11 cellular contexts compared by ENCODE assay signal in the genomic region with DNA sequence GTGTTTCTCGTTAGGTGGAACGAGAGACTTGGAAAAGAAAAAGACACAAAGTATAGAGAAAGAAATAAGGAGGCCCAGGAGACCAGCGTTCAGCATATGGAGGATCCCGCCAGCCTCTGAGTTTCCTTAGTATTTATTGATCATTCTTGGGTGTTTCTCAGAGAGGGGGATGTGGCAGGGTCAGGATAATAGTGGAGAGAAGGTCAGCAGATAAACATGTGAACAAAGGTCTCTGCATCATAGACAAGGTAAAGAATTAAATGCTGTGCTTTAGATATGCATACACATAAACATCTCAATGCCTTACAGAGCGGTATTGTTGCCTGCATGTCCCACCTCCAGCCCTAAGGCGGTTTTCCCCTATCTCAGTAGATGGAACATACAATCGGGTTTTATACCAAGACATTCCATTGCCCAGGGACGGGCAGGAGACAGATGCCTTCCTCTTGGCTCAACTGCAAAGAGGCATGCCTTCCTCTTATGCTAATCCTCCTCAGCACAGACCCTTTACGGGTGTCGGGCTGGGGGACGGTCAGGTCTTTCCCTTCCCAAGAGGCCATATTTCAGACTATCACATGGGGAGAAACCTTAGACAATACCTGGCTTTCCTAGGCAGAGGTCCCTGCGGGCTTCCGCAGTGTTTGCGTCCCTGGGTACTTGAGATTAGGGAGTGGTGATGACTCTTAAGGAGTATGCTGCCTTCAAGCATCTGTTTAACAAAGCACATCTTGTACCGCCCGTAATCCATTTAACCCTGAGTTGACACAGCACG. TPM values are rescaled to one million over a fixed set of nuclear protein-coding genes. Genes with fewer than 3 reads are reported as not detected.
A peak's percentile ranks its signal among the peaks of the same experiment; 100 is the strongest.
DNase-seq lines count a peak whose midpoint lies in the region; ATAC-seq, FAIRE-seq and TF ChIP-seq lines count a peak whose summit lies in the region.
"Not testable (repeated sequence)": the region's sequence is repeated elsewhere in the genome, so short reads cannot be mapped to it uniquely, and the experiment has no call there.
"Had no signal": no experiment of that assay in that cellular context is flagged by ENCODE, and none has a peak within 500 bp of the region (broad histone marks: within the 10 kb centered on the region; RNA-seq: fewer than 3 reads in every experiment).

No MANE protein-coding gene starts in this region.

- peaks cover 30% of the 10 kb centered on the region for H4K20me1 ChIP-seq in HepG2 (ENCODE audit: insufficient read depth, low read length)

- DNase-seq in ACHN = peak; percentile 34
- DNase-seq in HFFc6; T-helper 17 cell; activated naive CD8-positive, alpha-beta T cell treated with anti-CD3 and anti-CD28 coated beads for 36 hours; esophagus squamous epithelium (lab: John Stamatoyannopoulos, UW); HepG2 (ENCODE audit: low spot score); natural killer cell treated with Interleukin-12 subunit alpha and Interleukin-12 subunit beta and Interleukin-15 and Interleukin-18, amount 100 ng/mL, for 72 hours (ENCODE audit: low spot score); stomach: not testable (repeated sequence)

- POLR2A ChIA-PET in HepG2 (lab: Yijun Ruan, JAX) = not testable (repeated sequence)

- CTCF ChIA-PET in HepG2 (lab: Yijun Ruan, JAX; ENCODE audit: low intra/inter-chr PET ratio, low total read pairs) = not testable (repeated sequence)

- not testable (repeated sequence) for TF ChIP-seq RAD21 in HepG2 (CRISPR knock-in tag; IDR thresholded peaks at IDR 0.05)

- H3K79me2 ChIP-seq in HepG2 (ENCODE audit: insufficient read depth, low read length) = peaks cover 80% of the 10 kb centered on the region

- not testable (repeated sequence) for H3K27ac Mint-ChIP-seq in HFFc6
- H3K27ac Mint-ChIP-seq in T-helper 17 cell = peak overlapping the region; percentile 56
- H3K27ac Mint-ChIP-seq in activated naive CD8-positive, alpha-beta T cell treated with anti-CD3 and anti-CD28 coated beads for 36 hours = peak overlapping the region; percentile 52
- H3K27ac Mint-ChIP-seq in natural killer cell treated with Interleukin-12 subunit alpha and Interleukin-12 subunit beta and Interleukin-15 and Interleukin-18, amount 100 ng/mL, for 72 hours = peak overlapping the region in 1 of 2 donors; percentile 5

- peaks cover 0 to 30% (median 0%) of the 10 kb centered on the region in 3 donors for H3K36me3 ChIP-seq in esophagus squamous epithelium
- H3K36me3 ChIP-seq in HepG2 (replicated peaks in 1 of 2; ENCODE audit: control insufficient read depth in 1 of 2, insufficient read depth in 2 of 2, low read length in 2 of 2) = peaks cover 6 to 41% of the 10 kb centered on the region in 2 experiments
- H3K36me3 ChIP-seq in stomach = peaks cover 0 to 36% (median 28%) of the 10 kb centered on the region in 4 donors

- H3K9ac ChIP-seq in HepG2 (ENCODE audit: insufficient read depth, low read depth, low read length) = not testable (repeated sequence)

- not testable (repeated sequence) for TF ChIP-seq POLR2A in esophagus squamous epithelium (IDR thresholded peaks at IDR 0.05); HepG2 (IDR thresholded peaks at IDR 0.05; ENCODE audit: insufficient read depth in 1 of 2, low read depth in 2 of 2, low read length in 2 of 2); stomach (IDR thresholded peaks at IDR 0.05)

- H3K27me3 Mint-ChIP-seq in HFFc6 (ENCODE audit: insufficient read depth); T-helper 17 cell; activated naive CD8-positive, alpha-beta T cell treated with anti-CD3 and anti-CD28 coated beads for 36 hours; natural killer cell treated with Interleukin-12 subunit alpha and Interleukin-12 subunit beta and Interleukin-15 and Interleukin-18, amount 100 ng/mL, for 72 hours: not testable (repeated sequence)

- not testable (repeated sequence) for H3K9me3 Mint-ChIP-seq in HFFc6; activated naive CD8-positive, alpha-beta T cell treated with anti-CD3 and anti-CD28 coated beads for 36 hours; natural killer cell treated with Interleukin-12 subunit alpha and Interleukin-12 subunit beta and Interleukin-15 and Interleukin-18, amount 100 ng/mL, for 72 hours

- not testable (repeated sequence) for H3K9me3 ChIP-seq in T-helper 17 cell (ENCODE audit: control insufficient read depth, low read length, poor library complexity, severe bottlenecking); esophagus squamous epithelium; HepG2 (ENCODE audit: low read length); stomach

- H3K4me3 ChIP-seq in esophagus squamous epithelium; HepG2 (replicated peaks in 1 of 3; ENCODE audit: insufficient read depth in 1 of 3, low read depth in 2 of 3, low read length in 3 of 3): not testable (repeated sequence)
- H3K4me3 ChIP-seq in stomach = peak overlapping the region in 1 of 4 donors; percentile 11

- H3K4me1 Mint-ChIP-seq in HFFc6 (ENCODE audit: low read depth) (peaks cover 30% of the 10 kb centered on the region), T-helper 17 cell (peaks cover 42% of the 10 kb centered on the region)
- peaks cover 54% of the 10 kb centered on the region for H3K4me1 Mint-ChIP-seq in activated naive CD8-positive, alpha-beta T cell treated with anti-CD3 and anti-CD28 coated beads for 36 hours
- H3K4me1 Mint-ChIP-seq in natural killer cell treated with Interleukin-12 subunit alpha and Interleukin-12 subunit beta and Interleukin-15 and Interleukin-18, amount 100 ng/mL, for 72 hours (ENCODE audit: low read depth in 2 of 2) = peaks cover 32 to 37% of the 10 kb centered on the region in 2 donors

- H3K4me3 Mint-ChIP-seq in HFFc6 = peak overlapping the region; percentile 17; the same call in 1 of the 2 replicates
- not testable (repeated sequence) for H3K4me3 Mint-ChIP-seq in T-helper 17 cell; activated naive CD8-positive, alpha-beta T cell treated with anti-CD3 and anti-CD28 coated beads for 36 hours
- H3K4me3 Mint-ChIP-seq in natural killer cell treated with Interleukin-12 subunit alpha and Interleukin-12 subunit beta and Interleukin-15 and Interleukin-18, amount 100 ng/mL, for 72 hours = peak overlapping the region; percentile 22

- FAIRE-seq in HepG2 (lab: Jason Lieb, UNC) = not testable (repeated sequence)

- H3K4me1 ChIP-seq in esophagus squamous epithelium (peaks cover 4 to 72% (median 30%) of the 10 kb centered on the region in 3 donors), HepG2 (ENCODE audit: insufficient read depth, low read length) (peaks cover 50% of the 10 kb centered on the region), stomach (peaks cover 31 to 82% (median 58%) of the 10 kb centered on the region in 4 donors)

- TF ChIP-seq CTCF in HFFc6 (IDR thresholded peaks at IDR 0.05); esophagus squamous epithelium (IDR thresholded peaks at IDR 0.05); HepG2 (CRISPR knock-in tag; IDR thresholded peaks at IDR 0.05); stomach (IDR thresholded peaks at IDR 0.05): not testable (repeated sequence)

- TF ChIP-seq EP300 in HepG2 (IDR thresholded peaks at IDR 0.05; ENCODE audit: low read depth in 2 of 2, low read length in 2 of 2); HepG2 (CRISPR knock-in tag; IDR thresholded peaks at IDR 0.05; ENCODE audit: borderline replicate concordance); stomach (IDR thresholded peaks at IDR 0.05): not testable (repeated sequence)

- not testable (repeated sequence) for ATAC-seq in T-helper 17 cell; HepG2; natural killer cell treated with Interleukin-12 subunit alpha and Interleukin-12 subunit beta and Interleukin-15 and Interleukin-18, amount 100 ng/mL, for 72 hours

- H3K27me3 ChIP-seq in esophagus squamous epithelium; HepG2 (ENCODE audit: control insufficient read depth in 1 of 2, insufficient read depth in 2 of 2, low read length in 2 of 2); stomach: not testable (repeated sequence)

- not testable (repeated sequence) for H2AFZ ChIP-seq in HepG2 (ENCODE audit: low read length)

- 51 to 67% methylated on average over 11 to 13 of the region's 17 CpGs for WGBS in esophagus squamous epithelium, 2 donors
- 64% methylated on average over 17 of the region's 17 CpGs for WGBS in HepG2 (ENCODE audit: low lambda C conversion rate)
- WGBS in stomach, 5 donors = 33 to 46% (median 35%) methylated on average over 17 of the region's 17 CpGs

- not testable (repeated sequence) for BruUV-seq in HepG2 (replicated peaks; lab: Mats Ljungman, UMichigan)

- in situ Hi-C loops in ACHN (cut with HindIII; ENCODE audit: low pct_ligation_motif_present, low pct_unique_long_range_greater_than_20kb, low sequenced_read_pairs); HepG2 (cut with HindIII; ENCODE audit: extremely low pct_ligation_motif_present, low pct_unique_long_range_greater_than_20kb): not testable (repeated sequence)

- peaks cover 35% of the 10 kb centered on the region for H3K36me3 Mint-ChIP-seq in HFFc6 (ENCODE audit: low read depth)
- not testable (repeated sequence) for H3K36me3 Mint-ChIP-seq in T-helper 17 cell (ENCODE audit: low read depth); natural killer cell treated with Interleukin-12 subunit alpha and Interleukin-12 subunit beta and Interleukin-15 and Interleukin-18, amount 100 ng/mL, for 72 hours
- peaks cover 19% of the 10 kb centered on the region for H3K36me3 Mint-ChIP-seq in activated naive CD8-positive, alpha-beta T cell treated with anti-CD3 and anti-CD28 coated beads for 36 hours

- H3K27ac ChIP-seq in esophagus squamous epithelium (peak overlapping the region; percentile 1 to 60 (median 34)), stomach (peak overlapping the region in 4 of 5 donors; percentile 42 to 97 (median 50))
- H3K27ac ChIP-seq in HepG2 (ENCODE audit: extremely low read length, insufficient read depth, low read length) = not testable (repeated sequence)

- 0 out of 2 replicates have a peak overlapping the region, but pooled peaks have one; percentile 9 for H3K4me2 ChIP-seq in HepG2 (ENCODE audit: low read depth, low read length)

- intact Hi-C loops in esophagus squamous epithelium (cut with DNase I); HepG2 (cut with micrococcal nuclease; ENCODE audit: unreplicated experiment); stomach (cut with DNase I; ENCODE audit: low total_unique reads): not testable (repeated sequence)

RNA-seq across cellular contexts. Expression of gene BFAR, which starts 3.6 kb away (rescaled TPM):
- total RNA-seq in HFFc6 (2021; fragmentation: NEBNext Ultra II Directional; extraction: Animal tissue kit (Norgen Biotek cat#: 25700)) = 10 to 100 TPM; 60.8 to 70.2 (median 68.2) TPM
- total RNA-seq in T-helper 17 cell (10 to 100 TPM; 41.6 to 42.5 TPM), esophagus squamous epithelium (10 to 100 TPM; 15.1 to 40.4 (median 22.9) TPM), HepG2 (2016; rRNA removed; fragmentation: Illumina TruSeq; extraction: Trizol) (96.9 and 98.2 TPM in 2 replicates), stomach (100 to 1,000 TPM in 1 of 5 donors, 10 to 100 TPM in 4; 18.2 to 113 (median 93.8) TPM)
- total RNA-seq in activated naive CD8-positive, alpha-beta T cell treated with anti-CD3 and anti-CD28 coated beads for 36 hours = 10 to 100 TPM; 72.1 to 75.7 TPM
- 35.9 and 40.9 TPM in 2 replicates for total RNA-seq in HepG2 (2016; cell fraction: cytosol; rRNA removed; fragmentation: Illumina TruSeq; extraction: Trizol; ENCODE audit: low read depth)
- total RNA-seq in HepG2 (2016; cell fraction: insoluble cytoplasmic fraction; rRNA removed; fragmentation: Illumina TruSeq; extraction: Trizol) = 88.6 and 96.1 TPM in 2 replicates
- 89.4 and 93.4 TPM in 2 replicates for total RNA-seq in HepG2 (2016; cell fraction: membrane; rRNA removed; fragmentation: Illumina TruSeq; extraction: Trizol)
- 68.6 and 78.4 TPM in 2 replicates for total RNA-seq in HepG2 (2016; cell fraction: nucleus; rRNA removed; fragmentation: Illumina TruSeq; extraction: Trizol)
- polyA plus RNA-seq in HepG2 (2011; rRNA removed) (91.6 and 120 TPM in 2 replicates), stomach (10 to 100 TPM; 27.8 to 46.6 (median 31.5) TPM)
- 104 and 117 TPM in 2 replicates for polyA plus RNA-seq in HepG2 (2011; cell fraction: cytosol; rRNA removed)
- 33.4 and 38.4 TPM in 2 replicates for polyA plus RNA-seq in HepG2 (2011; cell fraction: nucleus; rRNA removed)
- 101 and 126 TPM in 2 replicates for polyA plus RNA-seq in HepG2 (2012)
- polyA plus RNA-seq in HepG2 (2016; cell fraction: cytosol; fragmentation: Illumina TruSeq; extraction: Trizol; ENCODE audit: low read depth) = 37.6 and 38.7 TPM in 2 replicates
- 100 and 109 TPM in 2 replicates for polyA plus RNA-seq in HepG2 (2016; cell fraction: insoluble cytoplasmic fraction; fragmentation: Illumina TruSeq; extraction: Trizol; ENCODE audit: low read depth)
- 80.8 and 84.4 TPM in 2 replicates for polyA plus RNA-seq in HepG2 (2016; cell fraction: membrane; fragmentation: Illumina TruSeq; extraction: Trizol; ENCODE audit: low read depth)
- 99.3 and 101 TPM in 2 replicates for polyA plus RNA-seq in HepG2 (2016; cell fraction: nucleus; fragmentation: Illumina TruSeq; extraction: Trizol; ENCODE audit: insufficient read depth, low read depth)
- 84.9 and 154 TPM in 2 replicates for polyA minus RNA-seq in HepG2 (2011; rRNA and poly(A)+ RNA removed; ENCODE audit: low replicate concordance)
- polyA minus RNA-seq in HepG2 (2011; cell fraction: cytosol; rRNA and poly(A)+ RNA removed) = 73.7 and 80.7 TPM in 2 replicates
- 75.8 and 77.7 TPM in 2 replicates for polyA minus RNA-seq in HepG2 (2011; cell fraction: nucleus; rRNA and poly(A)+ RNA removed)
- total RNA-seq in natural killer cell treated with Interleukin-12 subunit alpha and Interleukin-12 subunit beta and Interleukin-15 and Interleukin-18, amount 100 ng/mL, for 72 hours = 10 to 100 TPM; 67.0 to 94.4 TPM

RNA-seq across cellular contexts. Expression of gene PARN, which starts 6.3 kb away (rescaled TPM):
- 10 to 100 TPM; 25.5 to 36.1 (median 30.4) TPM for total RNA-seq in HFFc6 (2021; fragmentation: NEBNext Ultra II Directional; extraction: Animal tissue kit (Norgen Biotek cat#: 25700))
- total RNA-seq in T-helper 17 cell = 10 to 100 TPM; 29.0 to 31.6 TPM
- total RNA-seq in activated naive CD8-positive, alpha-beta T cell treated with anti-CD3 and anti-CD28 coated beads for 36 hours = 10 to 100 TPM; 50.8 to 50.9 TPM
- total RNA-seq in esophagus squamous epithelium = 10 to 100 TPM; 11.4 to 26.9 (median 20.7) TPM
- 47.6 and 54.8 TPM in 2 replicates for total RNA-seq in HepG2 (2016; rRNA removed; fragmentation: Illumina TruSeq; extraction: Trizol)
- 25.3 and 26.1 TPM in 2 replicates for total RNA-seq in HepG2 (2016; cell fraction: cytosol; rRNA removed; fragmentation: Illumina TruSeq; extraction: Trizol; ENCODE audit: low read depth)
- 46.1 and 54.7 TPM in 2 replicates for total RNA-seq in HepG2 (2016; cell fraction: insoluble cytoplasmic fraction; rRNA removed; fragmentation: Illumina TruSeq; extraction: Trizol)
- total RNA-seq in HepG2 (2016; cell fraction: membrane; rRNA removed; fragmentation: Illumina TruSeq; extraction: Trizol) = 22.1 and 23.9 TPM in 2 replicates
- total RNA-seq in HepG2 (2016; cell fraction: nucleus; rRNA removed; fragmentation: Illumina TruSeq; extraction: Trizol) = 57.0 and 57.3 TPM in 2 replicates
- 11.7 and 13.3 TPM in 2 replicates for polyA plus RNA-seq in HepG2 (2011; rRNA removed)
- polyA plus RNA-seq in HepG2 (2011; cell fraction: cytosol; rRNA removed) = 7.3 and 10.1 TPM in 2 replicates
- 21.8 and 27.8 TPM in 2 replicates for polyA plus RNA-seq in HepG2 (2011; cell fraction: nucleus; rRNA removed)
- polyA plus RNA-seq in HepG2 (2012) = 25.7 and 33.7 TPM in 2 replicates
- polyA plus RNA-seq in HepG2 (2016; cell fraction: cytosol; fragmentation: Illumina TruSeq; extraction: Trizol; ENCODE audit: low read depth) = 4.9 and 5.1 TPM in 2 replicates
- polyA plus RNA-seq in HepG2 (2016; cell fraction: insoluble cytoplasmic fraction; fragmentation: Illumina TruSeq; extraction: Trizol; ENCODE audit: low read depth) = 52.1 and 52.5 TPM in 2 replicates
- polyA plus RNA-seq in HepG2 (2016; cell fraction: membrane; fragmentation: Illumina TruSeq; extraction: Trizol; ENCODE audit: low read depth) = 10.4 and 12.2 TPM in 2 replicates
- 43.6 and 48.8 TPM in 2 replicates for polyA plus RNA-seq in HepG2 (2016; cell fraction: nucleus; fragmentation: Illumina TruSeq; extraction: Trizol; ENCODE audit: insufficient read depth, low read depth)
- polyA minus RNA-seq in HepG2 (2011; rRNA and poly(A)+ RNA removed; ENCODE audit: low replicate concordance) = 17.2 and 35.9 TPM in 2 replicates
- 18.8 and 27.2 TPM in 2 replicates for polyA minus RNA-seq in HepG2 (2011; cell fraction: cytosol; rRNA and poly(A)+ RNA removed)
- 66.4 and 70.1 TPM in 2 replicates for polyA minus RNA-seq in HepG2 (2011; cell fraction: nucleus; rRNA and poly(A)+ RNA removed)
- 10 to 100 TPM; 25.4 to 50.4 TPM for total RNA-seq in natural killer cell treated with Interleukin-12 subunit alpha and Interleukin-12 subunit beta and Interleukin-15 and Interleukin-18, amount 100 ng/mL, for 72 hours
- total RNA-seq in stomach = 10 to 100 TPM; 11.3 to 75.3 (median 39.5) TPM
- polyA plus RNA-seq in stomach = 10 to 100 TPM in 2 of 3 donors, 1 to 10 TPM in 1; 9.9 to 16.0 (median 10.7) TPM

RNA-seq across cellular contexts. Expression of gene PLA2G10, which starts 57.7 kb away (rescaled TPM):
- total RNA-seq in HFFc6 (2021; fragmentation: NEBNext Ultra II Directional; extraction: Animal tissue kit (Norgen Biotek cat#: 25700)) = not detected
- total RNA-seq in T-helper 17 cell (not detected), esophagus squamous epithelium (under 1 TPM in 1 of 4 donors, not detected in 3; 0.66 TPM), HepG2 (2016; rRNA removed; fragmentation: Illumina TruSeq; extraction: Trizol) (not detected in 2 replicates), stomach (10 to 100 TPM in 1 of 5 donors, 1 to 10 TPM in 2, not detected in 2; 1.6 to 14.2 (median 4.6) TPM)
- total RNA-seq in activated naive CD8-positive, alpha-beta T cell treated with anti-CD3 and anti-CD28 coated beads for 36 hours = not detected
- not detected in 2 replicates for total RNA-seq in HepG2 (2016; cell fraction: cytosol; rRNA removed; fragmentation: Illumina TruSeq; extraction: Trizol; ENCODE audit: low read depth)
- not detected in 2 replicates for total RNA-seq in HepG2 (2016; cell fraction: insoluble cytoplasmic fraction; rRNA removed; fragmentation: Illumina TruSeq; extraction: Trizol)
- not detected in 2 replicates for total RNA-seq in HepG2 (2016; cell fraction: membrane; rRNA removed; fragmentation: Illumina TruSeq; extraction: Trizol)
- total RNA-seq in HepG2 (2016; cell fraction: nucleus; rRNA removed; fragmentation: Illumina TruSeq; extraction: Trizol) = not detected in 2 replicates
- polyA plus RNA-seq in HepG2 (2011; rRNA removed) (not detected in 2 replicates), stomach (1 to 10 TPM; 1.4 to 5.7 (median 2.6) TPM)
- polyA plus RNA-seq in HepG2 (2011; cell fraction: cytosol; rRNA removed) = 0.05 TPM in 1 of 2 replicates, not detected in the other
- polyA plus RNA-seq in HepG2 (2011; cell fraction: nucleus; rRNA removed) = not detected in 2 replicates
- not detected in 2 replicates for polyA plus RNA-seq in HepG2 (2012)
- polyA plus RNA-seq in HepG2 (2016; cell fraction: cytosol; fragmentation: Illumina TruSeq; extraction: Trizol; ENCODE audit: low read depth) = not detected in 2 replicates
- polyA plus RNA-seq in HepG2 (2016; cell fraction: insoluble cytoplasmic fraction; fragmentation: Illumina TruSeq; extraction: Trizol; ENCODE audit: low read depth) = not detected in 2 replicates
- not detected in 2 replicates for polyA plus RNA-seq in HepG2 (2016; cell fraction: membrane; fragmentation: Illumina TruSeq; extraction: Trizol; ENCODE audit: low read depth)
- polyA plus RNA-seq in HepG2 (2016; cell fraction: nucleus; fragmentation: Illumina TruSeq; extraction: Trizol; ENCODE audit: insufficient read depth, low read depth) = not detected in 2 replicates
- polyA minus RNA-seq in HepG2 (2011; rRNA and poly(A)+ RNA removed; ENCODE audit: low replicate concordance) = not detected in 2 replicates
- not detected in 2 replicates for polyA minus RNA-seq in HepG2 (2011; cell fraction: cytosol; rRNA and poly(A)+ RNA removed)
- not detected in 2 replicates for polyA minus RNA-seq in HepG2 (2011; cell fraction: nucleus; rRNA and poly(A)+ RNA removed)
- not detected for total RNA-seq in natural killer cell treated with Interleukin-12 subunit alpha and Interleukin-12 subunit beta and Interleukin-15 and Interleukin-18, amount 100 ng/mL, for 72 hours
- total RNA-seq: dermis blood vessel endothelial cell, occipital lobe, right cardiac atrium had no signal
- polyA plus RNA-seq: right cardiac atrium had no signal
